1 cellular context compared by ENCODE assay signal in genomic region chr7:99396418-99396817, GRCh38.
TF ChIP-seq lines count a peak whose summit lies in the region.

No MANE protein-coding gene starts in this region.

TF ChIP-seq in GM12878, 131 proteins besides CTCF, POLR2A, EP300 and RAD21:
- TF ChIP-seq BCL3 (IDR thresholded peaks at IDR 0.05; ENCODE audit: borderline replicate concordance, insufficient read depth, low read depth, low read length, poor library complexity, severe bottlenecking) (peak; percentile 4), POLR2AphosphoS2 (IDR thresholded peaks at IDR 0.05; ENCODE audit: low read depth, low read length) (0 out of 2 replicates have a peak, but pooled peaks have one; percentile 12)
